22 cellular contexts compared by ENCODE assay signal in genomic region chr5:139077899-139078298, GRCh38.
DNase-seq lines count a peak whose midpoint lies in the region; ATAC-seq and TF ChIP-seq lines count a peak whose summit lies in the region.
"Had no signal": no experiment of that assay in that cellular context is flagged by ENCODE, and none has a peak within 500 bp of the region (broad histone marks: within the 10 kb centered on the region; RNA-seq: fewer than 3 reads in every experiment).

No MANE protein-coding gene starts in this region.

- ATAC-seq in activated B cell treated with CpG ODN at 0.5 μM for 24 hours (ENCODE audit: low read depth) (no peak), HG03025 (IDR thresholded peaks at IDR 0.05; ENCODE audit: low FRiP score, unreplicated experiment) (no peak)
- ATAC-seq: GM12878 had no signal

- H3K9me3 Mint-ChIP-seq in activated B cell treated with CpG ODN at 0.5 μM for 24 hours (no peaks in the 10 kb centered on the region), nephron (peaks cover 5% of the 10 kb centered on the region)
- H3K9me3 Mint-ChIP-seq: CD14-positive monocyte; CD8-positive, alpha-beta memory T cell had no signal

- no peaks in the 10 kb centered on the region for H3K36me3 ChIP-seq in tibial nerve
- H3K36me3 ChIP-seq: BE2C, BLaER1 had no signal

- no peak for TF ChIP-seq EP300 in tibial nerve (IDR thresholded peaks at IDR 0.05)

- H3K9me3 ChIP-seq in tibial nerve, result no peaks in the 10 kb centered on the region
- H3K9me3 ChIP-seq: BE2C, BLaER1 had no signal

- no peaks in the 10 kb centered on the region for H3K27me3 ChIP-seq in tibial nerve
- H3K27me3 ChIP-seq: BE2C, BLaER1 had no signal

- peaks cover 8% of the 10 kb centered on the region for H3K4me1 Mint-ChIP-seq in activated B cell treated with CpG ODN at 0.5 μM for 24 hours
- H3K4me1 Mint-ChIP-seq in nephron, result peaks cover 46% of the 10 kb centered on the region
- H3K4me1 Mint-ChIP-seq: CD8-positive, alpha-beta memory T cell had no signal

- intact Hi-C loops in activated B cell treated with CpG ODN at 0.5 μM for 24 hours (cut with micrococcal nuclease), result no loop called here

- H3K27me3 Mint-ChIP-seq in activated B cell treated with CpG ODN at 0.5 μM for 24 hours (no peaks in the 10 kb centered on the region), nephron (ENCODE audit: low read depth) (no peaks in the 10 kb centered on the region)
- H3K27me3 Mint-ChIP-seq: CD4-positive, alpha-beta memory T cell; CD4-positive, CD25-positive, alpha-beta regulatory T cell; CD8-positive, alpha-beta memory T cell had no signal

- H3K4me3 Mint-ChIP-seq in activated B cell treated with CpG ODN at 0.5 μM for 24 hours (no peak overlapping the region), nephron (no peak overlapping the region)
- H3K4me3 Mint-ChIP-seq: CD14-positive monocyte; CD4-positive, alpha-beta memory T cell; CD4-positive, CD25-positive, alpha-beta regulatory T cell; CD8-positive, alpha-beta memory T cell had no signal

- H3K4me1 ChIP-seq in tibial nerve, result peaks cover 0 to 61% (median 22%) of the 10 kb centered on the region in 4 donors
- H3K4me1 ChIP-seq: BLaER1 had no signal

- TF ChIP-seq POLR2A in tibial nerve (IDR thresholded peaks at IDR 0.05), result no peak

- 97 to 100% methylated on average over 1 of the region's 1 CpG for WGBS in tibial nerve, 2 donors

- POLR2A ChIA-PET in activated B cell treated with CpG ODN at 0.5 μM for 24 hours (lab: Charles Lee), result no interaction called here

- H3K36me3 Mint-ChIP-seq in activated B cell treated with CpG ODN at 0.5 μM for 24 hours (ENCODE audit: low read depth) (peaks cover 3% of the 10 kb centered on the region), nephron (ENCODE audit: low read depth) (peaks cover 5% of the 10 kb centered on the region)

- CTCF ChIA-PET in activated B cell treated with CpG ODN at 0.5 μM for 24 hours (lab: Charles Lee), result no interaction called here

- TF ChIP-seq CTCF in activated B cell treated with CpG ODN at 0.5 μM for 24 hours (IDR thresholded peaks at IDR 0.05), result no peak
- TF ChIP-seq CTCF in nephron (IDR thresholded peaks at IDR 0.05; ENCODE audit: unreplicated experiment in 3 of 3), result no peak
- no peak for TF ChIP-seq CTCF in tibial nerve (IDR thresholded peaks at IDR 0.05)

- peak overlapping the region; percentile 5 for H3K27ac Mint-ChIP-seq in activated B cell treated with CpG ODN at 0.5 μM for 24 hours
- peak overlapping the region in 2 of 3 experiments; percentile 28 to 91 for H3K27ac Mint-ChIP-seq in nephron
- H3K27ac Mint-ChIP-seq: CD4-positive, CD25-positive, alpha-beta regulatory T cell; CD8-positive, alpha-beta memory T cell had no signal

- DNase-seq in OCI-M1 (lab: John Stamatoyannopoulos, UW) (peak; percentile 35), activated B cell treated with CpG ODN at 0.5 μM for 24 hours (no peak), tibial nerve (ENCODE audit: low spot score in 2 of 2) (no peak), HuH-7 (ENCODE audit: low spot score) (no peak)
- DNase-seq in activated CD8-positive, alpha-beta memory T cell treated with anti-CD3 and anti-CD28 coated beads, Interleukin-2, amount 50 U/mL, for 4 hours, result no peak
- DNase-seq: 8988T; ACHN; BE2C; C1 segment of cervical spinal cord; CD4-positive, alpha-beta memory T cell; CD4-positive, CD25-positive, alpha-beta regulatory T cell; CD8-positive, alpha-beta memory T cell; COR-L47; DMS 273 treated with DMSO at 0.1 percent for 48 hours; DMS153; DMS79; EL had no signal

- peak overlapping the region; percentile 17 to 83 (median 50) for H3K27ac ChIP-seq in tibial nerve
- H3K27ac ChIP-seq: BLaER1 had no signal

- no peak overlapping the region for H3K4me3 ChIP-seq in tibial nerve
- H3K4me3 ChIP-seq: BLaER1, GM12878 had no signal
